Comparison of ENCODE assay signal across 10 cellular contexts in genomic region chr7:5234852-5235831, GRCh38. TPM values are rescaled to one million over a fixed set of nuclear protein-coding genes. Genes with fewer than 3 reads are reported as not detected.
A peak's percentile ranks its signal among the peaks of the same experiment; 100 is the strongest.
DNase-seq lines count a peak whose midpoint lies in the region; ATAC-seq, FAIRE-seq and TF ChIP-seq lines count a peak whose summit lies in the region.
"Had no signal": no experiment of that assay in that cellular context is flagged by ENCODE, and none has a peak within 500 bp of the region (broad histone marks: within the 10 kb centered on the region; RNA-seq: fewer than 3 reads in every experiment).

No MANE protein-coding gene starts in this region.

- no peaks in the 10 kb centered on the region for H3F3A ChIP-seq in Loucy (ENCODE audit: low read depth)

- H3K4me1 ChIP-seq in Loucy (ENCODE audit: insufficient read depth, low read length, poor library complexity, severe bottlenecking) (peaks cover 20% of the 10 kb centered on the region), small intestine (ENCODE audit: control insufficient read depth in 2 of 2, insufficient read depth in 1 of 2, low read depth in 1 of 2, low read length in 1 of 2) (no peaks in the 10 kb centered on the region)

- peak overlapping the region; percentile 64 for H3K4me2 ChIP-seq in Loucy (ENCODE audit: low read depth, low read length, poor library complexity, severe bottlenecking)

- H3K36me3 ChIP-seq in Loucy (ENCODE audit: insufficient read depth, low read length): peaks cover 27% of the 10 kb centered on the region; the same call in 1 of the 2 replicates
- peaks cover 4 to 6% of the 10 kb centered on the region in 2 donors for H3K36me3 ChIP-seq in small intestine (ENCODE audit: control insufficient read depth in 2 of 2, insufficient read depth in 2 of 2, low read length in 2 of 2)

- H2AFZ ChIP-seq in Loucy (ENCODE audit: low read length): no peak overlapping the region

- DNase-seq in DMS79 (lab: John Stamatoyannopoulos, UW) (peak; percentile 50), fibroblast of mammary gland (ENCODE audit: low read depth) (peak; percentile 32), small intestine (no peak), SHP77 (lab: John Stamatoyannopoulos, UW) (no peak)
- DNase-seq: NCI-H526 treated with DMSO at 0.1 percent for 48 hours had no signal

- H3K9me2 ChIP-seq in Loucy (replicated peaks; ENCODE audit: low read depth, low read length): no peaks in the 10 kb centered on the region

- no peak for FAIRE-seq in small intestine (lab: Jason Lieb, UNC)

- H3K27me3 ChIP-seq in Loucy (ENCODE audit: insufficient read depth, low read length, poor library complexity, severe bottlenecking) (no peaks in the 10 kb centered on the region), small intestine (ENCODE audit: control insufficient read depth in 2 of 2, insufficient read depth in 2 of 2, low read length in 2 of 2) (no peaks in the 10 kb centered on the region)

- no peaks in the 10 kb centered on the region for H4K20me1 ChIP-seq in Loucy (ENCODE audit: insufficient read depth, low read length, poor library complexity, severe bottlenecking)

- WGBS in small intestine, 3 donors: 53 to 66% (median 61%) methylated on average over 26 of the region's 26 CpGs

- TF ChIP-seq CTCF in Loucy (conservative IDR thresholded peaks at IDR 0.05; ENCODE audit: low read length) (no peak), fibroblast of mammary gland (conservative IDR thresholded peaks at IDR 0.05; ENCODE audit: control insufficient read depth, insufficient read depth, low read depth, low read length) (no peak)

- peak overlapping the region; percentile 63 for H3K9ac ChIP-seq in Loucy (ENCODE audit: low read depth, low read length, poor library complexity, severe bottlenecking)

- H3K9me3 ChIP-seq in Loucy (ENCODE audit: insufficient read depth, low read depth, low read length): no peaks in the 10 kb centered on the region
- H3K9me3 ChIP-seq in small intestine (ENCODE audit: control insufficient read depth, low read depth): no peaks in the 10 kb centered on the region

- ATAC-seq in GM21717 (IDR thresholded peaks at IDR 0.05; ENCODE audit: unreplicated experiment) (peak; percentile 32), GM18909 (IDR thresholded peaks at IDR 0.05; ENCODE audit: poor library complexity, unreplicated experiment) (no peak), HG02642 (IDR thresholded peaks at IDR 0.05; ENCODE audit: poor library complexity, unreplicated experiment) (no peak)

- H3K27ac ChIP-seq in small intestine (ENCODE audit: low read depth in 1 of 2, low read length in 1 of 2): no peak overlapping the region

- H3K79me2 ChIP-seq in Loucy (ENCODE audit: insufficient read depth, low read length): no peaks in the 10 kb centered on the region

- peak overlapping the region; percentile 52 for H3K4me3 ChIP-seq in Loucy (ENCODE audit: low read length, poor library complexity, severe bottlenecking)
- no peak overlapping the region for H3K4me3 ChIP-seq in fibroblast of mammary gland (ENCODE audit: control insufficient read depth, low read depth, low read length)
- H3K4me3 ChIP-seq in small intestine (ENCODE audit: low read depth in 1 of 2, low read length in 2 of 2): no peak overlapping the region
- H3K4me3 ChIP-seq: lung had no signal

RNA-seq across cellular contexts. Expression of gene WIPI2, which starts 45.1 kb away (rescaled TPM):
- polyA plus RNA-seq in small intestine: 10 to 100 TPM; 25.0 to 37.6 (median 34.0) TPM

RNA-seq across cellular contexts. Expression of gene SLC29A4, which starts 47.6 kb away (rescaled TPM):
- 1 to 10 TPM; 1.1 to 5.0 (median 1.4) TPM for polyA plus RNA-seq in small intestine

Comparison
In these comparisons a context has a peak if more than half of its experiments do, and no peak if none do; other contexts are left out.
1. DNase-seq: peak in DMS79 (single experiment) and fibroblast of mammary gland (single experiment); none in small intestine (single experiment) and SHP77 (0 of 2).